Comparison of ENCODE assay signal across 13 cellular contexts in the genomic region with DNA sequence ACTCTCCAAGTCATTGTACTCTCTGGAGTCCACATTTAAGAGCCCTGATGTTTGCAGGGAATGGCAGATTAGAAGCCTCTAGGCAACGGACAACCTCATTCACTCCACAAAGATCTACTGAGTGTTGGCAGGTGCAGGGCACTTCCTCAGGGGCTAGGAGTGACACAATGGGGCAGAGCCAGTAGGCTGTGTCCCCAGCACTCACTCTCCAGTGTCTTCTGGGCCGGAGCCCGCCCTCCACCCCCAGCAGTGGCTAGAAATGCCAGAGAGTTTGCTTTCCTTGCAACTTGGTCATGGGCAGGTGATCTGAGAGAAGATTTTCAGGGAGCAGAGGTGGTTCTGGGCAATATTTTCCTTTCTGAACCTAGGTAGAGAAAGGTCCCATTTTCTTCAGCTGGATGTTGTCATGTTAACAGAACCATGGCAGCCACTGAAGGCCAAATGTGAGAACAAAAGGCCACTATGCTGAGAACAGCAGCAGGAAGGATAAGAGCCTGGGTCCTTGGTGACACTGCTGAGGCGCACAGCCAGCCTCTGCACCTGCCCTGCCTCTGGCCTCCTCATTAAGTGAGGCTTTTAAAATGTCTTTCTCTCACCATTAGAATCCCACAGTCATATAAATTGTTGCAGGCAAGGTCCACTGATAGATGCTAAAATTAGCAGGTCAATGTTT.
"Had no signal": no experiment of that assay in that cellular context is flagged by ENCODE, and none has a peak within 500 bp of the region (broad histone marks: within the 10 kb centered on the region; RNA-seq: fewer than 3 reads in every experiment).

No MANE protein-coding gene starts in this region.

- H3K4me1 ChIP-seq: foreskin keratinocyte, left ventricle myocardium inferior, parathyroid adenoma had no signal

- H3K9me3 ChIP-seq: left ventricle myocardium inferior had no signal

- H3K36me3 ChIP-seq: left ventricle myocardium inferior had no signal

- H3K4me3 ChIP-seq: left ventricle myocardium inferior, smooth muscle cell had no signal

- H2AFZ ChIP-seq: parathyroid adenoma had no signal

- ATAC-seq: activated naive CD8-positive, alpha-beta T cell treated with anti-CD3 and anti-CD28 coated beads, Interleukin-2, amount 50 U/mL, for 24 hours; foreskin keratinocyte; right cardiac atrium; stimulated activated effector memory CD8-positive, alpha-beta T cell treated with anti-CD3 and anti-CD28 coated beads, Interleukin-12 subunit alpha, Interleukin-12 subunit beta, amount 100 ng/mL, for 72 hours; T-helper 17 cell had no signal

- H3K9ac ChIP-seq: parathyroid adenoma had no signal

- H3K27ac ChIP-seq: foreskin keratinocyte, left ventricle myocardium inferior, parathyroid adenoma had no signal

- DNase-seq: activated B cell treated with CpG ODN at 0.5 μM for 24 hours; activated CD4-positive, alpha-beta T cell treated with anti-CD3 and anti-CD28 coated beads, Interleukin-2, amount 10 ng/mL, durations not matched to agents 24 days and 14 days; activated naive CD4-positive, alpha-beta T cell treated with Interleukin-2 at 50 U/mL for 16 hours; activated naive CD8-positive, alpha-beta T cell treated with anti-CD3 and anti-CD28 coated beads, Interleukin-2, amount 50 U/mL, for 24 hours; foreskin keratinocyte; left ventricle myocardium inferior; mesendoderm; right cardiac atrium; T-helper 17 cell; trophoblast cell had no signal

- H3K4me2 ChIP-seq: smooth muscle cell had no signal
